In genomic region chr4:114945616-114946015, GRCh38 we compare ENCODE assay signal across 3 cellular contexts.
"Had no signal": no experiment of that assay in that cellular context is flagged by ENCODE, and none has a peak within 500 bp of the region (broad histone marks: within the 10 kb centered on the region; RNA-seq: fewer than 3 reads in every experiment).

No MANE protein-coding gene starts in this region.

- ATAC-seq: GM12878 had no signal

- H3K4me3 ChIP-seq: GM12878 had no signal

- DNase-seq: GDM1, GF-D8 had no signal
